ENCODE assay signal across 1 cellular context in the genomic region with DNA sequence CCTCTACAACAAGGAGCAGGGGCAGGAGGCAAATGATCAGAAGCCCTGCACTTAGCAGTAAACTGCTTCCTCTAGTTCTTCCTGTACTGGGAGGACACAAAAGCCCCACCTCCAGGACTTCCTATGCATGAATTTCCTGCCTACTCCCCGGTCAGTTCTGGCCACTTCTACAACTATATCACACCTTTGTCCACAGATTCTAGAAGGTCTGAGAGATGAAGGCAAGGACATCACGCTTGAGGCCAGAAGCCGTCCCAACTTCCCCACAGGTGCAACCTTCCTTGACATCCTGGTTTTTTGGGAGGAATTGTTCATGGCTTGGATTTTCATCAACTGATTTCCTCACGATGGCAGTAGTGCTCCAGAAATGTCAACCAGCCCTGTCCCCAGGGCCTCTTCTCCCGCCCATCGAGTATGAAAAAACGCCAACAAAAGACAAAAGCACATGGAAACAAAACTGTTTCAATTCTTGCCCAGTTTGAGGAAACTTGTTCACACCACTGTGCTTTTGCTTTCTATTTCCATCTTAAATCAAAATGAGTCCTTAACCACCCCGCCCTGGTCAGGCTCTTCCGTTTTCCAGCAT.
A peak's percentile ranks its signal among the peaks of the same experiment; 100 is the strongest.
TF ChIP-seq lines count a peak whose summit lies in the region.

No MANE protein-coding gene starts in this region.

TF ChIP-seq in GM12878, 131 proteins besides CTCF, POLR2A, EP300 and RAD21 (continued from another document and continues in another):
- TF ChIP-seq CUX1 (IDR thresholded peaks at IDR 0.05; ENCODE audit: insufficient replicate concordance, low read depth, low read length) = peak; percentile 44
- TF ChIP-seq CHD2 (IDR thresholded peaks at IDR 0.05; ENCODE audit: borderline replicate concordance, low read depth, low read length) = peak; percentile 75; the same call in 1 of the 2 replicates
- TF ChIP-seq, protein P1, sequence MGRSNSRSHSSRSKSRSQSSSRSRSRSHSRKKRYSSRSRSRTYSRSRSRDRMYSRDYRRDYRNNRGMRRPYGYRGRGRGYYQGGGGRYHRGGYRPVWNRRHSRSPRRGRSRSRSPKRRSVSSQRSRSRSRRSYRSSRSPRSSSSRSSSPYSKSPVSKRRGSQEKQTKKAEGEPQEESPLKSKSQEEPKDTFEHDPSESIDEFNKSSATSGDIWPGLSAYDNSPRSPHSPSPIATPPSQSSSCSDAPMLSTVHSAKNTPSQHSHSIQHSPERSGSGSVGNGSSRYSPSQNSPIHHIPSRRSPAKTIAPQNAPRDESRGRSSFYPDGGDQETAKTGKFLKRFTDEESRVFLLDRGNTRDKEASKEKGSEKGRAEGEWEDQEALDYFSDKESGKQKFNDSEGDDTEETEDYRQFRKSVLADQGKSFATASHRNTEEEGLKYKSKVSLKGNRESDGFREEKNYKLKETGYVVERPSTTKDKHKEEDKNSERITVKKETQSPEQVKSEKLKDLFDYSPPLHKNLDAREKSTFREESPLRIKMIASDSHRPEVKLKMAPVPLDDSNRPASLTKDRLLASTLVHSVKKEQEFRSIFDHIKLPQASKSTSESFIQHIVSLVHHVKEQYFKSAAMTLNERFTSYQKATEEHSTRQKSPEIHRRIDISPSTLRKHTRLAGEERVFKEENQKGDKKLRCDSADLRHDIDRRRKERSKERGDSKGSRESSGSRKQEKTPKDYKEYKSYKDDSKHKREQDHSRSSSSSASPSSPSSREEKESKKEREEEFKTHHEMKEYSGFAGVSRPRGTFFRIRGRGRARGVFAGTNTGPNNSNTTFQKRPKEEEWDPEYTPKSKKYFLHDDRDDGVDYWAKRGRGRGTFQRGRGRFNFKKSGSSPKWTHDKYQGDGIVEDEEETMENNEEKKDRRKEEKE (IDR thresholded peaks at IDR 0.05) = no peak
- TF ChIP-seq ASH2L (IDR thresholded peaks at IDR 0.05; ENCODE audit: borderline replicate concordance, low read depth) = no peak
- 0 out of 2 replicates have a peak, but pooled peaks have one; percentile 91 for TF ChIP-seq WRNIP1 (IDR thresholded peaks at IDR 0.05; ENCODE audit: borderline replicate concordance, low read depth, low read length)
- TF ChIP-seq ETV6 (conservative IDR thresholded peaks at IDR 0.05 in 1 of 2, IDR thresholded peaks at IDR 0.05 in 1 of 2; ENCODE audit: borderline replicate concordance in 1 of 2, low read depth in 1 of 2) = peak in 1 of 2 experiments; percentile 69; a peak in 1 of 4 replicates
- TF ChIP-seq RUNX3 (IDR thresholded peaks at IDR 0.05; ENCODE audit: low read length) = peak; percentile 21; the same call in 1 of the 2 replicates
- no peak for TF ChIP-seq CBX3 (IDR thresholded peaks at IDR 0.05; ENCODE audit: borderline replicate concordance, low read depth)
- TF ChIP-seq RELA (IDR thresholded peaks at IDR 0.05; ENCODE audit: borderline replicate concordance, partially characterized antibody) = peak; percentile 70
- TF ChIP-seq RB1 (IDR thresholded peaks at IDR 0.05; ENCODE audit: borderline replicate concordance) = no peak
- TF ChIP-seq NFYA (IDR thresholded peaks at IDR 0.05; ENCODE audit: borderline replicate concordance, low read depth, low read length) = no peak
- TF ChIP-seq LARP7 (IDR thresholded peaks at IDR 0.05) = no peak
- peak; percentile 82 for TF ChIP-seq IKZF1 (conservative IDR thresholded peaks at IDR 0.05)
- peak; percentile 60 to 76 for TF ChIP-seq IKZF2 (IDR thresholded peaks at IDR 0.05)
- TF ChIP-seq SMC3 (IDR thresholded peaks at IDR 0.05; ENCODE audit: borderline replicate concordance, low read length) = peak; percentile 49
- TF ChIP-seq MAX (IDR thresholded peaks at IDR 0.05; ENCODE audit: low read depth, low read length) = peak; percentile 87; the same call in 1 of the 2 replicates
- peak; percentile 53; the same call in 1 of the 2 replicates for TF ChIP-seq RAD51 (IDR thresholded peaks at IDR 0.05)
- no peak for TF ChIP-seq POLR2AphosphoS5 (IDR thresholded peaks at IDR 0.05; ENCODE audit: low read length)
- TF ChIP-seq BCL3 (IDR thresholded peaks at IDR 0.05; ENCODE audit: borderline replicate concordance, insufficient read depth, low read depth, low read length, poor library complexity, severe bottlenecking) = no peak
- peak; percentile 46; the same call in 1 of the 2 replicates for TF ChIP-seq HCFC1 (IDR thresholded peaks at IDR 0.05; ENCODE audit: low read length)
- no peak for TF ChIP-seq CHD1 (IDR thresholded peaks at IDR 0.05; ENCODE audit: low read depth, low read length)
- no peak for TF ChIP-seq HDAC2 (IDR thresholded peaks at IDR 0.05)
- no peak for TF ChIP-seq ZBTB11 (CRISPR knock-in tag; IDR thresholded peaks at IDR 0.05)
- TF ChIP-seq YBX1 (IDR thresholded peaks at IDR 0.05) = no peak
- TF ChIP-seq BCL11A (IDR thresholded peaks at IDR 0.05; ENCODE audit: low read depth, low read length) = no peak
- peak; percentile 58 for TF ChIP-seq SP1 (IDR thresholded peaks at IDR 0.05; ENCODE audit: low read depth, low read length)
- no peak for TF ChIP-seq BACH1 (IDR thresholded peaks at IDR 0.05; ENCODE audit: borderline replicate concordance)
- TF ChIP-seq EGR1 (IDR thresholded peaks at IDR 0.05; ENCODE audit: borderline replicate concordance in 1 of 2, low read depth in 2 of 2, low read length in 2 of 2) = 0 out of 3 replicates have a peak, but pooled peaks of 1 of the 2 experiments have one; percentile 9
- no peak for TF ChIP-seq ZZZ3 (IDR thresholded peaks at IDR 0.05; ENCODE audit: control insufficient read depth, insufficient read length, low read depth)
- 0 out of 2 replicates have a peak, but pooled peaks have one; percentile 36 for TF ChIP-seq RCOR1 (conservative IDR thresholded peaks at IDR 0.05; ENCODE audit: low read depth, low read length)
- no peak for TF ChIP-seq MYC (IDR thresholded peaks at IDR 0.05; ENCODE audit: insufficient read depth, insufficient read length, insufficient replicate concordance, low read length, severe bottlenecking)
- TF ChIP-seq SIN3A (IDR thresholded peaks at IDR 0.05; ENCODE audit: low read depth, low read length) = no peak
- TF ChIP-seq E2F4 (IDR thresholded peaks at IDR 0.05; ENCODE audit: low read depth, low read length) = no peak
- no peak for TF ChIP-seq SREBF1 (IDR thresholded peaks at IDR 0.05; ENCODE audit: low read length)
- 0 out of 2 replicates have a peak, but pooled peaks have one; percentile 38 for TF ChIP-seq RFX5 (IDR thresholded peaks at IDR 0.05; ENCODE audit: low read depth, low read length)
- TF ChIP-seq CBX5 (IDR thresholded peaks at IDR 0.05; ENCODE audit: low read depth) = peak; percentile 86
- peak; percentile 75; the same call in 1 of the 2 replicates for TF ChIP-seq CREM (IDR thresholded peaks at IDR 0.05; ENCODE audit: low read depth)
- peak; percentile 77; the same call in 1 of the 2 replicates for TF ChIP-seq IRF4 (IDR thresholded peaks at IDR 0.05; ENCODE audit: low read depth, low read length)
- TF ChIP-seq ZNF384 (IDR thresholded peaks at IDR 0.05; ENCODE audit: borderline replicate concordance, low read depth, low read length) = peak; percentile 100
- no peak for TF ChIP-seq PAX8 (IDR thresholded peaks at IDR 0.05)
- TF ChIP-seq SKIL (IDR thresholded peaks at IDR 0.05; ENCODE audit: low read depth, poor library complexity, severe bottlenecking) = no peak
- 0 out of 2 replicates have a peak, but pooled peaks have one; percentile 23 for TF ChIP-seq TCF12 (IDR thresholded peaks at IDR 0.05; ENCODE audit: low read depth, low read length)
- peak; percentile 65; the same call in 1 of the 2 replicates for TF ChIP-seq GABPA (IDR thresholded peaks at IDR 0.05; ENCODE audit: low read depth)
- TF ChIP-seq STAT3 (IDR thresholded peaks at IDR 0.05; ENCODE audit: low read depth, low read length) = peak; percentile 94; the same call in 1 of the 2 replicates
- no peak for TF ChIP-seq JUNB (IDR thresholded peaks at IDR 0.05)
- TF ChIP-seq BHLHE40 (IDR thresholded peaks at IDR 0.05; ENCODE audit: borderline replicate concordance in 1 of 2, low read depth in 2 of 2, low read length in 1 of 2) = peak in 1 of 2 experiments; percentile 60; a peak in 1 of 4 replicates
- TF ChIP-seq SUPT20H (IDR thresholded peaks at IDR 0.05; ENCODE audit: borderline replicate concordance, control insufficient read depth, low read depth, low read length) = no peak
